Comparison of ENCODE assay signal across 16 cellular contexts in genomic region chrX:134254511-134254910, GRCh38. TPM values are rescaled to one million over a fixed set of nuclear protein-coding genes. Genes with fewer than 3 reads are reported as not detected.
"Had no signal": no experiment of that assay in that cellular context is flagged by ENCODE, and none has a peak within 500 bp of the region (broad histone marks: within the 10 kb centered on the region; RNA-seq: fewer than 3 reads in every experiment).

No MANE protein-coding gene starts in this region.

- H3K4me3 ChIP-seq: left ventricle myocardium inferior, lung, neural progenitor cell, psoas muscle, right lobe of liver, smooth muscle cell, stomach, testis, thyroid gland, transverse colon, uterus had no signal

- H3K27me3 ChIP-seq: neural progenitor cell, neutrophil, right lobe of liver, testis, thyroid gland, transverse colon, uterus had no signal

- H3K79me2 ChIP-seq: parathyroid adenoma had no signal

- H2AFZ ChIP-seq: neural progenitor cell, parathyroid adenoma had no signal

- H3K9ac ChIP-seq: neural progenitor cell, parathyroid adenoma had no signal

- H3K4me1 ChIP-seq: left ventricle myocardium inferior, neural progenitor cell, parathyroid adenoma, psoas muscle, right lobe of liver, stomach, testis, thyroid gland, transverse colon, uterus had no signal

- H3K27ac ChIP-seq: left ventricle myocardium inferior, neural progenitor cell, neutrophil, parathyroid adenoma, psoas muscle, right lobe of liver, stomach, testis, thyroid gland, transverse colon, uterus had no signal

- H3K36me3 ChIP-seq: left ventricle myocardium inferior, neural progenitor cell, neutrophil, right lobe of liver, stomach, thyroid gland, transverse colon, uterus had no signal

- H3K9me3 ChIP-seq: left ventricle myocardium inferior, neutrophil, psoas muscle, right lobe of liver, stomach, testis, thyroid gland, transverse colon, uterus had no signal

- DNase-seq: left ventricle myocardium inferior, occipital lobe, psoas muscle, uterus had no signal

- H3K4me2 ChIP-seq: smooth muscle cell had no signal

RNA-seq across cellular contexts. Expression of gene CCDC160, which starts 17.5 kb away (rescaled TPM):
- total RNA-seq: left ventricle myocardium inferior, mononuclear cell, natural killer cell, right lobe of liver had no signal
